ENCODE assay signal across 18 cellular contexts in the genomic region with DNA sequence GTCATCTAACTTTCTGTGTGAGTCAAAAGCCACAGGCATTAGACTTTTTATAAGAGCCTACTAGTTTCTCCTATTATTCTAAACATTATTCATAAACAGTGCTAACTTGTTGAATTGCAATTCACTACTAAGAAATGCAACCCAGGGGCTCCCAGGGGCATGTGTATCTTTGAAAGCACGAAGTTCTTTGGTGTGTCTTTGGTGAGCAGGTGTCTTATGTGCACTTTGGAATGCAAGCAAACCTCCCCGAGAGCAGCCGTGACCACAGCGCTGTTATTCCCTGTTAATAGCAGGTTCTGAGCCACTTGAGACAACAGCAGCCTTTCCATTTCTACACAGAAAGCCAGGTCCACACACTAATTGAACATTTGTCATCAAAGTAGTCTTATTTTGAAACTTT.
DNase-seq lines count a peak whose midpoint lies in the region; ATAC-seq and TF ChIP-seq lines count a peak whose summit lies in the region.
"Had no signal": no experiment of that assay in that cellular context is flagged by ENCODE, and none has a peak within 500 bp of the region (broad histone marks: within the 10 kb centered on the region; RNA-seq: fewer than 3 reads in every experiment).

No MANE protein-coding gene starts in this region.

- peak; percentile 85 for DNase-seq in LHCN-M2 (ENCODE audit: low read depth)
- peak; percentile 34 for DNase-seq in NCI-H510A (lab: John Stamatoyannopoulos, UW)
- DNase-seq in hepatocyte (ENCODE audit: low spot score), result peak; percentile 34
- DNase-seq in psoas muscle, result no peak
- DNase-seq in cerebellar cortex (ENCODE audit: low spot score), result no peak
- DNase-seq in cerebellum (ENCODE audit: low spot score), result no peak
- DNase-seq in mammary epithelial cell, result no peak
- no peak for DNase-seq in RKO (ENCODE audit: low spot score)
- DNase-seq: CD4-positive, alpha-beta memory T cell; NCI-H1436; NCI-H345; nucleus accumbens; right lobe of liver; stimulated activated CD4-positive, alpha-beta T cell treated with anti-CD3 and anti-CD28 coated beads, Interleukin-1b, Interleukin-23, amount 100 ng/mL, for 48 hours; stimulated activated naive CD4-positive, alpha-beta T cell treated with Interleukin-2 at 50 U/mL for 16 hours; tibial artery had no signal

- no peak overlapping the region for H2AFZ ChIP-seq in hepatocyte
- H2AFZ ChIP-seq in mammary epithelial cell (ENCODE audit: low read depth, low read length), result no peak overlapping the region

- H3K9me3 ChIP-seq in hepatocyte (ENCODE audit: low read depth) (no peaks in the 10 kb centered on the region), psoas muscle (no peaks in the 10 kb centered on the region), mammary epithelial cell (replicated peaks; ENCODE audit: insufficient read depth, low read length) (no peaks in the 10 kb centered on the region)
- H3K9me3 ChIP-seq: right lobe of liver, tibial artery had no signal

- H3K27ac ChIP-seq in hepatocyte (peak overlapping the region; percentile 40), psoas muscle (peak overlapping the region; percentile 1), mammary epithelial cell (ENCODE audit: insufficient read depth, low read depth, low read length) (no peak overlapping the region)
- H3K27ac ChIP-seq: epithelial cell of prostate, right lobe of liver, tibial artery had no signal

- H3K4me3 ChIP-seq in hepatocyte (no peak overlapping the region), psoas muscle (no peak overlapping the region), mammary epithelial cell (replicated peaks in 1 of 3; ENCODE audit: insufficient read depth in 1 of 3, low read depth in 2 of 3, low read length in 3 of 3) (no peak overlapping the region)
- H3K4me3 ChIP-seq: right lobe of liver, tibial artery had no signal

- ATAC-seq in psoas muscle, result no peak
- ATAC-seq: left lobe of liver had no signal

- CTCF ChIA-PET in mammary epithelial cell (lab: Charles Lee; ENCODE audit: low non-redundant PET), result no interaction called here

- dilution Hi-C loops in mammary epithelial cell (cut with HindIII; ENCODE audit: low sequenced_read_pairs), result no loop called here

- H3K36me3 ChIP-seq in hepatocyte (replicated peaks; ENCODE audit: insufficient read depth, low read depth) (no peaks in the 10 kb centered on the region), psoas muscle (ENCODE audit: insufficient read depth in 1 of 2, low read depth in 1 of 2) (peaks cover 2 to 29% of the 10 kb centered on the region in 2 donors), mammary epithelial cell (ENCODE audit: insufficient read depth, low read length) (peaks cover 2% of the 10 kb centered on the region)
- H3K36me3 ChIP-seq: right lobe of liver, tibial artery had no signal

- no peaks in the 10 kb centered on the region for H3K9me2 ChIP-seq in hepatocyte (replicated peaks; ENCODE audit: insufficient read depth)

- TF ChIP-seq CTCF in hepatocyte (IDR thresholded peaks at IDR 0.05; ENCODE audit: poor library complexity), result no peak
- TF ChIP-seq CTCF in psoas muscle (IDR thresholded peaks at IDR 0.05), result no peak
- TF ChIP-seq CTCF in mammary epithelial cell (conservative IDR thresholded peaks at IDR 0.05 in 1 of 2, IDR thresholded peaks at IDR 0.05 in 1 of 2; ENCODE audit: extremely low read depth in 1 of 2, insufficient read depth in 1 of 2, low read depth in 1 of 2, low read length in 2 of 2), result no peak

- WGBS in hepatocyte (ENCODE audit: low lambda C conversion rate, missing lambda C conversion rate), result 40% methylated on average over 4 of the region's 4 CpGs
- WGBS in psoas muscle, 3 donors, result 53 to 71% (median 55%) methylated on average over 4 of the region's 4 CpGs
- WGBS in mammary epithelial cell (ENCODE audit: low coverage, missing lambda C conversion rate), result 91% methylated on average over 4 of the region's 4 CpGs

- intact Hi-C loops in psoas muscle (cut with DNase I), result no loop called here
- intact Hi-C loops in mammary epithelial cell (cut with micrococcal nuclease), result no loop called here

- no peak overlapping the region for H3K9ac ChIP-seq in mammary epithelial cell (ENCODE audit: insufficient read depth, low read length)

- H4K20me1 ChIP-seq in hepatocyte (ENCODE audit: insufficient read depth, poor library complexity, severe bottlenecking) (no peaks in the 10 kb centered on the region), mammary epithelial cell (ENCODE audit: insufficient read depth, low read length) (no peaks in the 10 kb centered on the region)

- BruUV-seq in mammary epithelial cell (replicated peaks; lab: Mats Ljungman, UMichigan), result no TSS peak

- H3K4me1 ChIP-seq in hepatocyte (ENCODE audit: insufficient read depth) (peaks cover 18% of the 10 kb centered on the region), psoas muscle (peaks cover 28% of the 10 kb centered on the region), mammary epithelial cell (ENCODE audit: insufficient read depth, low read length) (peaks cover 13% of the 10 kb centered on the region)

- H3K27me3 ChIP-seq in hepatocyte, result no peaks in the 10 kb centered on the region
- no peaks in the 10 kb centered on the region for H3K27me3 ChIP-seq in psoas muscle (ENCODE audit: insufficient read depth in 3 of 3, low read length in 2 of 3)
- no peaks in the 10 kb centered on the region for H3K27me3 ChIP-seq in mammary epithelial cell (ENCODE audit: insufficient read depth, low read length)
- H3K27me3 ChIP-seq: right lobe of liver, tibial artery had no signal

- no peaks in the 10 kb centered on the region for H3K79me2 ChIP-seq in hepatocyte
- no peaks in the 10 kb centered on the region for H3K79me2 ChIP-seq in mammary epithelial cell (ENCODE audit: insufficient read depth, low read length)

- H3K4me2 ChIP-seq in hepatocyte (peak overlapping the region; percentile 14), mammary epithelial cell (ENCODE audit: insufficient read depth, low read depth, low read length) (no peak overlapping the region)

- in situ Hi-C loops in mammary epithelial cell (cut with MboI; ENCODE audit: low sequenced_read_pairs in 2 of 2), result no loop called here

Comparison
In these comparisons a context has a peak if more than half of its experiments do, and no peak if none do; other contexts are left out.
1. DNase-seq: peak in LHCN-M2 (single experiment), NCI-H510A (single experiment) and hepatocyte (single experiment); none in psoas muscle (0 of 2), cerebellar cortex (single experiment), cerebellum (single experiment), mammary epithelial cell (single experiment) and RKO (single experiment).